ENCODE assay signal across 8 cellular contexts in the genomic region with DNA sequence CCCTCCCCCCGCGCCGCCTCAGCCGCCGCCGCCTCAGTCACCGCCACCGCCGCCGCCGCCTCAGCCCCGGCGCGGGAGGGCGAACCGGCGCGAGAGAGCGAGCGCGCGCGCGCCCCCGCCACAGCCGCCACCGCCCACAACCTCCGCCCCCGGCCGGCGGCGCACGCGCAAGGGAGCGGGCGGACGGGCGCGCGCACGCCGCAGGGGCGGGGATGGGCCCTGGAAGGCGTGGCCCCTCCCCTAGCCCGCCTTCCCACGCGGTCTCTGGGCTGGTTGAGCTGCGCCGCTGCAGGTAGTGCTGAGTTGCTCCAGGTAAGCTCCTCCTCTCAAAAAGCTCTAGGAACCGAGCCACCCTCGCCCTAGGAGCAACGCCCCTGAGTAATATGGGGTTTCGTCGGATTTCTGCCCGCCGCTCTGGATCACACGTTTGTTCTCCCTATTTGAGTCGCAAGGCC. TPM values are rescaled to one million over a fixed set of nuclear protein-coding genes. Genes with fewer than 3 reads are reported as not detected.
DNase-seq lines count a peak whose midpoint lies in the region; ATAC-seq and TF ChIP-seq lines count a peak whose summit lies in the region.

A gene (minus strand): TSS at position 96 of the 455 bp plus-strand sequence.

- peak; percentile 83 for ATAC-seq in GM21723 (IDR thresholded peaks at IDR 0.05; ENCODE audit: unreplicated experiment)
- ATAC-seq in activated T-helper 17 cell treated with anti-CD3 and anti-CD28 coated beads, Interleukin-2, amount 50 U/mL, for 72 hours (replicated peaks), result peak; percentile 94
- peak; percentile 90 to 97 (median 92) for ATAC-seq in natural killer cell

- no peaks in the 10 kb centered on the region for H3K27me3 Mint-ChIP-seq in activated T-helper 17 cell treated with anti-CD3 and anti-CD28 coated beads, Interleukin-2, amount 50 U/mL, for 72 hours
- no peaks in the 10 kb centered on the region for H3K27me3 Mint-ChIP-seq in natural killer cell (ENCODE audit: low read depth in 2 of 2)

- peak within 1 kb of the TSS; percentile 92 for H3K9ac ChIP-seq in KMS-11

- peak within 1 kb of the TSS; percentile 84 for H3K27ac ChIP-seq in KMS-11

- peak within 1 kb of the TSS; percentile 92 for H2AFZ ChIP-seq in KMS-11 (ENCODE audit: low read depth)

- H3K9me3 Mint-ChIP-seq in activated T-helper 17 cell treated with anti-CD3 and anti-CD28 coated beads, Interleukin-2, amount 50 U/mL, for 72 hours, result no peaks in the 10 kb centered on the region
- H3K9me3 Mint-ChIP-seq in natural killer cell, result no peaks in the 10 kb centered on the region

- no peaks in the 10 kb centered on the region for H4K20me1 ChIP-seq in KMS-11 (ENCODE audit: insufficient read depth)

- peaks cover 30% of the 10 kb centered on the region for H3K79me2 ChIP-seq in KMS-11 (ENCODE audit: insufficient read depth, low read depth)

- no peaks in the 10 kb centered on the region for H3K36me3 Mint-ChIP-seq in activated T-helper 17 cell treated with anti-CD3 and anti-CD28 coated beads, Interleukin-2, amount 50 U/mL, for 72 hours (ENCODE audit: low read depth)
- H3K36me3 Mint-ChIP-seq in natural killer cell, result no peaks in the 10 kb centered on the region

- H3K4me3 Mint-ChIP-seq in activated T-helper 17 cell treated with anti-CD3 and anti-CD28 coated beads, Interleukin-2, amount 50 U/mL, for 72 hours, result peak within 1 kb of the TSS; percentile 91
- peak within 1 kb of the TSS; percentile 89 for H3K4me3 Mint-ChIP-seq in natural killer cell

- H3K4me1 ChIP-seq in KMS-11 (ENCODE audit: low read depth, poor library complexity, severe bottlenecking), result peaks cover 62% of the 10 kb centered on the region

- peaks cover 30% of the 10 kb centered on the region for H3K4me1 Mint-ChIP-seq in activated T-helper 17 cell treated with anti-CD3 and anti-CD28 coated beads, Interleukin-2, amount 50 U/mL, for 72 hours
- peaks cover 37 to 39% of the 10 kb centered on the region in 2 donors for H3K4me1 Mint-ChIP-seq in natural killer cell

- intact Hi-C loops in natural killer cell (cut with micrococcal nuclease), result loop anchor here (2.0 to 5.0 kb wide), 2 partner anchors 219 to 453 kb away; a partner anchor contains a TSS

- H3K36me3 ChIP-seq in KMS-11 (ENCODE audit: insufficient read depth), result no peaks in the 10 kb centered on the region

- TF ChIP-seq CTCF in KMS-11 (conservative IDR thresholded peaks at IDR 0.05; ENCODE audit: low read depth, low read length), result no peak
- TF ChIP-seq CTCF in natural killer cell (IDR thresholded peaks at IDR 0.05), result no peak

- DNase-seq in DMS53 treated with DMSO at 0.1 percent for 48 hours (lab: John Stamatoyannopoulos, UW; ENCODE audit: unreplicated experiment), result peak; percentile 66
- DNase-seq in RPMI7951 (ENCODE audit: low read depth), result peak; percentile 84
- DNase-seq in fibroblast of peridontal ligament (ENCODE audit: extremely low read depth), result peak; percentile 59
- peak; percentile 88 for DNase-seq in natural killer cell
- DNase-seq in stimulated activated naive CD4-positive, alpha-beta T cell (lab: John Stamatoyannopoulos, UW), result peak; percentile 84 to 93 (median 88)

- no peaks in the 10 kb centered on the region for H3K27me3 ChIP-seq in KMS-11 (ENCODE audit: insufficient read depth, low read depth)

- peak within 1 kb of the TSS; percentile 86 for H3K4me3 ChIP-seq in KMS-11 (IDR thresholded peaks at IDR 0.05; ENCODE audit: insufficient read depth, low read depth, low read length)

- H3K27ac Mint-ChIP-seq in activated T-helper 17 cell treated with anti-CD3 and anti-CD28 coated beads, Interleukin-2, amount 50 U/mL, for 72 hours, result peak within 1 kb of the TSS; percentile 83
- peak within 1 kb of the TSS; percentile 81 to 84 for H3K27ac Mint-ChIP-seq in natural killer cell

- H3K4me2 ChIP-seq in KMS-11, result peak within 1 kb of the TSS; percentile 63

RNA-seq across cellular contexts. Expression of the gene that starts here (rescaled TPM):
- total RNA-seq in RPMI7951 (2014; rRNA removed; shearing (Covaris generic)), result 7.2 and 7.3 TPM in 2 replicates
- 10 to 100 TPM; 16.4 to 19.5 TPM for total RNA-seq in activated T-helper 17 cell treated with anti-CD3 and anti-CD28 coated beads, Interleukin-2, amount 50 U/mL, for 72 hours
- 10 to 100 TPM; 26.4 to 36.7 (median 31.7) TPM for total RNA-seq in natural killer cell

Comparison
In these comparisons a context has a peak if more than half of its experiments do, and no peak if none do; other contexts are left out.
1. Peak in every context shown above with its lines: DNase-seq, ATAC-seq, H3K4me3 ChIP-seq and H3K27ac ChIP-seq.